1 cellular context compared by ENCODE assay signal in genomic region chr1:208235983-208236761, GRCh38.
TF ChIP-seq lines count a peak whose summit lies in the region.

No MANE protein-coding gene starts in this region.

TF ChIP-seq in HepG2, 621 proteins besides CTCF, POLR2A, EP300 and RAD21 (continued from another document and continues in another):
- TF ChIP-seq, protein P1, sequence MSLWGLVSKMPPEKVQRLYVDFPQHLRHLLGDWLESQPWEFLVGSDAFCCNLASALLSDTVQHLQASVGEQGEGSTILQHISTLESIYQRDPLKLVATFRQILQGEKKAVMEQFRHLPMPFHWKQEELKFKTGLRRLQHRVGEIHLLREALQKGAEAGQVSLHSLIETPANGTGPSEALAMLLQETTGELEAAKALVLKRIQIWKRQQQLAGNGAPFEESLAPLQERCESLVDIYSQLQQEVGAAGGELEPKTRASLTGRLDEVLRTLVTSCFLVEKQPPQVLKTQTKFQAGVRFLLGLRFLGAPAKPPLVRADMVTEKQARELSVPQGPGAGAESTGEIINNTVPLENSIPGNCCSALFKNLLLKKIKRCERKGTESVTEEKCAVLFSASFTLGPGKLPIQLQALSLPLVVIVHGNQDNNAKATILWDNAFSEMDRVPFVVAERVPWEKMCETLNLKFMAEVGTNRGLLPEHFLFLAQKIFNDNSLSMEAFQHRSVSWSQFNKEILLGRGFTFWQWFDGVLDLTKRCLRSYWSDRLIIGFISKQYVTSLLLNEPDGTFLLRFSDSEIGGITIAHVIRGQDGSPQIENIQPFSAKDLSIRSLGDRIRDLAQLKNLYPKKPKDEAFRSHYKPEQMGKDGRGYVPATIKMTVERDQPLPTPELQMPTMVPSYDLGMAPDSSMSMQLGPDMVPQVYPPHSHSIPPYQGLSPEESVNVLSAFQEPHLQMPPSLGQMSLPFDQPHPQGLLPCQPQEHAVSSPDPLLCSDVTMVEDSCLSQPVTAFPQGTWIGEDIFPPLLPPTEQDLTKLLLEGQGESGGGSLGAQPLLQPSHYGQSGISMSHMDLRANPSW (CRISPR knock-in tag; IDR thresholded peaks at IDR 0.05; ENCODE audit: borderline replicate concordance): no peak
- TF ChIP-seq ZNF550 (CRISPR knock-in tag; IDR thresholded peaks at IDR 0.05; ENCODE audit: borderline replicate concordance) (no peak), NR2F6 (IDR thresholded peaks at IDR 0.05) (peak; percentile 98), NR2F6 (CRISPR knock-in tag; IDR thresholded peaks at IDR 0.05) (peak; percentile 98), ZNF777 (CRISPR knock-in tag; IDR thresholded peaks at IDR 0.05) (no peak), TERF1 (CRISPR knock-in tag; IDR thresholded peaks at IDR 0.05) (no peak), ZBTB38 (CRISPR knock-in tag; IDR thresholded peaks at IDR 0.05) (no peak), PHF5A (CRISPR knock-in tag; IDR thresholded peaks at IDR 0.05; ENCODE audit: low read depth, unreplicated experiment) (no peak), ZNF468 (CRISPR knock-in tag; IDR thresholded peaks at IDR 0.05) (no peak), RELA (CRISPR knock-in tag; IDR thresholded peaks at IDR 0.05) (no peak), MTA1 (CRISPR knock-in tag; IDR thresholded peaks at IDR 0.05; ENCODE audit: borderline replicate concordance) (peak; percentile 47; the same call in 1 of the 2 replicates), GTF3A (CRISPR knock-in tag; conservative IDR thresholded peaks at IDR 0.05) (no peak), ZNF768 (CRISPR knock-in tag; IDR thresholded peaks at IDR 0.05) (no peak), ZBTB1 (CRISPR knock-in tag; IDR thresholded peaks at IDR 0.05; ENCODE audit: borderline replicate concordance) (no peak), ELF3 (CRISPR knock-in tag; IDR thresholded peaks at IDR 0.05) (peak; percentile 48), MYPOP (CRISPR knock-in tag; IDR thresholded peaks at IDR 0.05) (no peak), ZFP36L2 (CRISPR knock-in tag; IDR thresholded peaks at IDR 0.05) (no peak), HMGA1 (CRISPR knock-in tag; conservative IDR thresholded peaks at IDR 0.05) (no peak), HNF4G (IDR thresholded peaks at IDR 0.05; ENCODE audit: borderline replicate concordance, low read depth, low read length) (peak; percentile 67; the same call in 1 of the 2 replicates), HNF4G (CRISPR knock-in tag; IDR thresholded peaks at IDR 0.05; ENCODE audit: borderline replicate concordance, low read depth) (peak; percentile 15; the same call in 1 of the 2 replicates), ZNF33B (CRISPR knock-in tag; IDR thresholded peaks at IDR 0.05) (no peak), ATF7 (IDR thresholded peaks at IDR 0.05) (no peak), ATF7 (CRISPR knock-in tag; IDR thresholded peaks at IDR 0.05) (no peak), HES4 (CRISPR knock-in tag; IDR thresholded peaks at IDR 0.05; ENCODE audit: borderline replicate concordance) (no peak), ZNF207 (IDR thresholded peaks at IDR 0.05; ENCODE audit: borderline replicate concordance) (no peak), NCOR1 (IDR thresholded peaks at IDR 0.05; ENCODE audit: borderline replicate concordance, low read length) (peak; percentile 49; the same call in 1 of the 2 replicates), ZNF18 (CRISPR knock-in tag; IDR thresholded peaks at IDR 0.05; ENCODE audit: insufficient replicate concordance) (no peak), SRSF1 (optimal IDR thresholded peaks at IDR 0.05; ENCODE audit: low read depth, low read length) (no peak), SALL2 (CRISPR knock-in tag; IDR thresholded peaks at IDR 0.05) (no peak), CCDC6 (CRISPR knock-in tag; IDR thresholded peaks at IDR 0.05) (no peak), SRY (CRISPR knock-in tag; IDR thresholded peaks at IDR 0.05) (no peak), KDM4B (CRISPR knock-in tag; IDR thresholded peaks at IDR 0.05) (no peak), GPN1 (CRISPR knock-in tag; IDR thresholded peaks at IDR 0.05; ENCODE audit: borderline replicate concordance) (no peak), IKZF4 (CRISPR knock-in tag; IDR thresholded peaks at IDR 0.05; ENCODE audit: borderline replicate concordance, low read depth, not compliant biosample characterization) (no peak), ZNF451 (CRISPR knock-in tag; IDR thresholded peaks at IDR 0.05) (no peak), NFRKB (IDR thresholded peaks at IDR 0.05) (no peak)
- TF ChIP-seq, protein P2, sequence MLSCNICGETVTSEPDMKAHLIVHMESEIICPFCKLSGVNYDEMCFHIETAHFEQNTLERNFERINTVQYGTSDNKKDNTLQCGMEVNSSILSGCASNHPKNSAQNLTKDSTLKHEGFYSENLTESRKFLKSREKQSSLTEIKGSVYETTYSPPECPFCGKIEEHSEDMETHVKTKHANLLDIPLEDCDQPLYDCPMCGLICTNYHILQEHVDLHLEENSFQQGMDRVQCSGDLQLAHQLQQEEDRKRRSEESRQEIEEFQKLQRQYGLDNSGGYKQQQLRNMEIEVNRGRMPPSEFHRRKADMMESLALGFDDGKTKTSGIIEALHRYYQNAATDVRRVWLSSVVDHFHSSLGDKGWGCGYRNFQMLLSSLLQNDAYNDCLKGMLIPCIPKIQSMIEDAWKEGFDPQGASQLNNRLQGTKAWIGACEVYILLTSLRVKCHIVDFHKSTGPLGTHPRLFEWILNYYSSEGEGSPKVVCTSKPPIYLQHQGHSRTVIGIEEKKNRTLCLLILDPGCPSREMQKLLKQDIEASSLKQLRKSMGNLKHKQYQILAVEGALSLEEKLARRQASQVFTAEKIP (CRISPR knock-in tag; IDR thresholded peaks at IDR 0.05; ENCODE audit: borderline replicate concordance): no peak
- TF ChIP-seq, protein P3, sequence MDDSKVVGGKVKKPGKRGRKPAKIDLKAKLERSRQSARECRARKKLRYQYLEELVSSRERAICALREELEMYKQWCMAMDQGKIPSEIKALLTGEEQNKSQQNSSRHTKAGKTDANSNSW (CRISPR knock-in tag; IDR thresholded peaks at IDR 0.05; ENCODE audit: borderline replicate concordance): no peak
- TF ChIP-seq, protein P4, sequence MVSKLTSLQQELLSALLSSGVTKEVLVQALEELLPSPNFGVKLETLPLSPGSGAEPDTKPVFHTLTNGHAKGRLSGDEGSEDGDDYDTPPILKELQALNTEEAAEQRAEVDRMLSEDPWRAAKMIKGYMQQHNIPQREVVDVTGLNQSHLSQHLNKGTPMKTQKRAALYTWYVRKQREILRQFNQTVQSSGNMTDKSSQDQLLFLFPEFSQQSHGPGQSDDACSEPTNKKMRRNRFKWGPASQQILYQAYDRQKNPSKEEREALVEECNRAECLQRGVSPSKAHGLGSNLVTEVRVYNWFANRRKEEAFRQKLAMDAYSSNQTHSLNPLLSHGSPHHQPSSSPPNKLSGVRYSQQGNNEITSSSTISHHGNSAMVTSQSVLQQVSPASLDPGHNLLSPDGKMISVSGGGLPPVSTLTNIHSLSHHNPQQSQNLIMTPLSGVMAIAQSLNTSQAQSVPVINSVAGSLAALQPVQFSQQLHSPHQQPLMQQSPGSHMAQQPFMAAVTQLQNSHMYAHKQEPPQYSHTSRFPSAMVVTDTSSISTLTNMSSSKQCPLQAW (CRISPR knock-in tag; IDR thresholded peaks at IDR 0.05): peak; percentile 78; the same call in 1 of the 2 replicates
- TF ChIP-seq, protein P5, sequence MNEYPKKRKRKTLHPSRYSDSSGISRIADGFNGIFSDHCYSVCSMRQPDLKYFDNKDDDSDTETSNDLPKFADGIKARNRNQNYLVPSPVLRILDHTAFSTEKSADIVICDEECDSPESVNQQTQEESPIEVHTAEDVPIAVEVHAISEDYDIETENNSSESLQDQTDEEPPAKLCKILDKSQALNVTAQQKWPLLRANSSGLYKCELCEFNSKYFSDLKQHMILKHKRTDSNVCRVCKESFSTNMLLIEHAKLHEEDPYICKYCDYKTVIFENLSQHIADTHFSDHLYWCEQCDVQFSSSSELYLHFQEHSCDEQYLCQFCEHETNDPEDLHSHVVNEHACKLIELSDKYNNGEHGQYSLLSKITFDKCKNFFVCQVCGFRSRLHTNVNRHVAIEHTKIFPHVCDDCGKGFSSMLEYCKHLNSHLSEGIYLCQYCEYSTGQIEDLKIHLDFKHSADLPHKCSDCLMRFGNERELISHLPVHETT (CRISPR knock-in tag; conservative IDR thresholded peaks at IDR 0.05): no peak
- TF ChIP-seq, protein P6, sequence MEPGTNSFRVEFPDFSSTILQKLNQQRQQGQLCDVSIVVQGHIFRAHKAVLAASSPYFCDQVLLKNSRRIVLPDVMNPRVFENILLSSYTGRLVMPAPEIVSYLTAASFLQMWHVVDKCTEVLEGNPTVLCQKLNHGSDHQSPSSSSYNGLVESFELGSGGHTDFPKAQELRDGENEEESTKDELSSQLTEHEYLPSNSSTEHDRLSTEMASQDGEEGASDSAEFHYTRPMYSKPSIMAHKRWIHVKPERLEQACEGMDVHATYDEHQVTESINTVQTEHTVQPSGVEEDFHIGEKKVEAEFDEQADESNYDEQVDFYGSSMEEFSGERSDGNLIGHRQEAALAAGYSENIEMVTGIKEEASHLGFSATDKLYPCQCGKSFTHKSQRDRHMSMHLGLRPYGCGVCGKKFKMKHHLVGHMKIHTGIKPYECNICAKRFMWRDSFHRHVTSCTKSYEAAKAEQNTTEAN (CRISPR knock-in tag; conservative IDR thresholded peaks at IDR 0.05): no peak
- TF ChIP-seq, protein P7, sequence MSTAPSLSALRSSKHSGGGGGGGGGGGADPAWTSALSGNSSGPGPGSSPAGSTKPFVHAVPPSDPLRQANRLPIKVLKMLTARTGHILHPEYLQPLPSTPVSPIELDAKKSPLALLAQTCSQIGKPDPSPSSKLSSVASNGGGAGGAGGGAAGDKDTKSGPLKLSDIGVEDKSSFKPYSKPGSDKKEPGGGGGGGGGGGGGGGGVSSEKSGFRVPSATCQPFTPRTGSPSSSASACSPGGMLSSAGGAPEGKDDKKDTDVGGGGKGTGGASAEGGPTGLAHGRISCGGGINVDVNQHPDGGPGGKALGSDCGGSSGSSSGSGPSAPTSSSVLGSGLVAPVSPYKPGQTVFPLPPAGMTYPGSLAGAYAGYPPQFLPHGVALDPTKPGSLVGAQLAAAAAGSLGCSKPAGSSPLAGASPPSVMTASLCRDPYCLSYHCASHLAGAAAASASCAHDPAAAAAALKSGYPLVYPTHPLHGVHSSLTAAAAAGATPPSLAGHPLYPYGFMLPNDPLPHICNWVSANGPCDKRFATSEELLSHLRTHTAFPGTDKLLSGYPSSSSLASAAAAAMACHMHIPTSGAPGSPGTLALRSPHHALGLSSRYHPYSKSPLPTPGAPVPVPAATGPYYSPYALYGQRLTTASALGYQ (CRISPR knock-in tag; IDR thresholded peaks at IDR 0.05): peak; percentile 65; the same call in 1 of the 2 replicates
- TF ChIP-seq, protein P8, sequence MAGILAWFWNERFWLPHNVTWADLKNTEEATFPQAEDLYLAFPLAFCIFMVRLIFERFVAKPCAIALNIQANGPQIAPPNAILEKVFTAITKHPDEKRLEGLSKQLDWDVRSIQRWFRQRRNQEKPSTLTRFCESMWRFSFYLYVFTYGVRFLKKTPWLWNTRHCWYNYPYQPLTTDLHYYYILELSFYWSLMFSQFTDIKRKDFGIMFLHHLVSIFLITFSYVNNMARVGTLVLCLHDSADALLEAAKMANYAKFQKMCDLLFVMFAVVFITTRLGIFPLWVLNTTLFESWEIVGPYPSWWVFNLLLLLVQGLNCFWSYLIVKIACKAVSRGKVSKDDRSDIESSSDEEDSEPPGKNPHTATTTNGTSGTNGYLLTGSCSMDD (CRISPR knock-in tag; IDR thresholded peaks at IDR 0.05): no peak
- TF ChIP-seq, protein P9, sequence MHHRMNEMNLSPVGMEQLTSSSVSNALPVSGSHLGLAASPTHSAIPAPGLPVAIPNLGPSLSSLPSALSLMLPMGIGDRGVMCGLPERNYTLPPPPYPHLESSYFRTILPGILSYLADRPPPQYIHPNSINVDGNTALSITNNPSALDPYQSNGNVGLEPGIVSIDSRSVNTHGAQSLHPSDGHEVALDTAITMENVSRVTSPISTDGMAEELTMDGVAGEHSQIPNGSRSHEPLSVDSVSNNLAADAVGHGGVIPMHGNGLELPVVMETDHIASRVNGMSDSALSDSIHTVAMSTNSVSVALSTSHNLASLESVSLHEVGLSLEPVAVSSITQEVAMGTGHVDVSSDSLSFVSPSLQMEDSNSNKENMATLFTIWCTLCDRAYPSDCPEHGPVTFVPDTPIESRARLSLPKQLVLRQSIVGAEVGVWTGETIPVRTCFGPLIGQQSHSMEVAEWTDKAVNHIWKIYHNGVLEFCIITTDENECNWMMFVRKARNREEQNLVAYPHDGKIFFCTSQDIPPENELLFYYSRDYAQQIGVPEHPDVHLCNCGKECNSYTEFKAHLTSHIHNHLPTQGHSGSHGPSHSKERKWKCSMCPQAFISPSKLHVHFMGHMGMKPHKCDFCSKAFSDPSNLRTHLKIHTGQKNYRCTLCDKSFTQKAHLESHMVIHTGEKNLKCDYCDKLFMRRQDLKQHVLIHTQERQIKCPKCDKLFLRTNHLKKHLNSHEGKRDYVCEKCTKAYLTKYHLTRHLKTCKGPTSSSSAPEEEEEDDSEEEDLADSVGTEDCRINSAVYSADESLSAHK (CRISPR knock-in tag; IDR thresholded peaks at IDR 0.05; ENCODE audit: borderline replicate concordance): no peak
